ENCODE assay signal across 1 cellular context in genomic region chr16:67667817-67668494, GRCh38.
A peak's percentile ranks its signal among the peaks of the same experiment; 100 is the strongest.
TF ChIP-seq lines count a peak whose summit lies in the region.

No MANE protein-coding gene starts in this region.

TF ChIP-seq in H1, 55 proteins besides CTCF, POLR2A, EP300 and RAD21:
- TF ChIP-seq FOSL1 (IDR thresholded peaks at IDR 0.05; ENCODE audit: insufficient read depth, low read depth, low read length) (no peak), GABPA (IDR thresholded peaks at IDR 0.05; ENCODE audit: borderline replicate concordance, insufficient read depth, low read length) (peak; percentile 49; the same call in 1 of the 2 replicates), HDAC2 (IDR thresholded peaks at IDR 0.05; ENCODE audit: borderline replicate concordance in 1 of 2, low read depth in 2 of 2, low read length in 2 of 2) (0 out of 4 replicates have a peak, but pooled peaks of 1 of the 2 experiments have one; percentile 39), MAX (IDR thresholded peaks at IDR 0.05) (0 out of 2 replicates have a peak, but pooled peaks have one; percentile 18)
TF ChIP-seq in H1: peak in this region for 3.
